In genomic region chr10:50554381-50554994, GRCh38 we compare ENCODE assay signal across 11 cellular contexts.
DNase-seq lines count a peak whose midpoint lies in the region; ATAC-seq lines count a peak whose summit lies in the region.
"Had no signal": no experiment of that assay in that cellular context is flagged by ENCODE, and none has a peak within 500 bp of the region (broad histone marks: within the 10 kb centered on the region; RNA-seq: fewer than 3 reads in every experiment).

No MANE protein-coding gene starts in this region.

- H3K27me3 ChIP-seq in adipocyte (replicated peaks; ENCODE audit: control insufficient read depth, insufficient read depth, low read length) (no peaks in the 10 kb centered on the region), right cardiac atrium (ENCODE audit: control insufficient read depth, insufficient read depth) (no peaks in the 10 kb centered on the region)

- peaks cover 47% of the 10 kb centered on the region for H3K4me1 ChIP-seq in adipocyte (ENCODE audit: control insufficient read depth, insufficient read depth, low read length)
- H3K4me1 ChIP-seq in right cardiac atrium (ENCODE audit: control insufficient read depth, insufficient read depth, low read length) = peaks cover 17% of the 10 kb centered on the region

- 65% methylated on average over 4 of the region's 4 CpGs for WGBS in right cardiac atrium

- intact Hi-C loops in right cardiac atrium (cut with DNase I) = loop anchor here in 2 of 4 donors (5.0 to 10.0 kb wide), 2 partner anchors 60 to 68 kb away; partner anchors contain the start of gene SGMS1 (in 1 of the 2)

- H3K4me3 ChIP-seq in adipocyte (ENCODE audit: low read length) (peak overlapping the region; percentile 16), right cardiac atrium (ENCODE audit: low read length) (no peak overlapping the region)

- H3K9me3 ChIP-seq in adipocyte (ENCODE audit: control insufficient read depth, low read length) (no peaks in the 10 kb centered on the region), right cardiac atrium (ENCODE audit: control insufficient read depth, low read length) (no peaks in the 10 kb centered on the region)

- no peak overlapping the region for H3K9ac ChIP-seq in adipocyte (ENCODE audit: low read length)

- peak; percentile 45 for DNase-seq in DMS53 (lab: John Stamatoyannopoulos, UW)
- DNase-seq in DMS53 treated with DMSO at 0.1 percent for 48 hours (lab: John Stamatoyannopoulos, UW; ENCODE audit: unreplicated experiment) = no peak
- DNase-seq in adipocyte (ENCODE audit: low read depth) = no peak
- DNase-seq in right cardiac atrium = peak in 2 of 3 donors; percentile 54 to 57
- peak in 6 of 49 donors; percentile 18 to 45 (median 27) for DNase-seq in substantia nigra (lab: John Stamatoyannopoulos, UW)
- DNase-seq in NK-92 (lab: John Stamatoyannopoulos, UW; ENCODE audit: unreplicated experiment) = no peak
- DNase-seq: 8988T; activated effector memory CD4-positive, alpha-beta T cell treated with Interleukin-2 at 50 U/mL for 16 hours; stimulated activated naive CD8-positive, alpha-beta T cell treated with anti-CD3 and anti-CD28 coated beads, Interleukin-15, Interleukin-2, amounts not matched to agents 100 U/mL and 50 U/mL, for 24 hours had no signal

- no peak for ATAC-seq in right cardiac atrium
- no peak for ATAC-seq in HG02938 (IDR thresholded peaks at IDR 0.05; ENCODE audit: unreplicated experiment)
- ATAC-seq in GM21576 (IDR thresholded peaks at IDR 0.05; ENCODE audit: unreplicated experiment) = no peak
- ATAC-seq: stimulated activated naive CD8-positive, alpha-beta T cell treated with anti-CD3 and anti-CD28 coated beads, Interleukin-15, Interleukin-2, amounts not matched to agents 100 U/mL and 50 U/mL, for 24 hours had no signal

- no peaks in the 10 kb centered on the region for H3K36me3 ChIP-seq in adipocyte (ENCODE audit: control insufficient read depth, insufficient read depth, low read length, severe bottlenecking)

- peak overlapping the region; percentile 11 for H3K27ac ChIP-seq in right cardiac atrium (ENCODE audit: low read length)
- peak overlapping the region; percentile 7 for H3K27ac ChIP-seq in substantia nigra (ENCODE audit: low read depth, low read length, poor library complexity, severe bottlenecking)

Comparison
In these comparisons a context has a peak if more than half of its experiments do, and no peak if none do; other contexts are left out.
1. DNase-seq: peak in DMS53 (single experiment) and right cardiac atrium (2 of 3); none in DMS53 treated with DMSO at 0.1 percent for 48 hours (single experiment), adipocyte (single experiment) and NK-92 (single experiment).